15 cellular contexts compared by ENCODE assay signal in genomic region chr1:174174461-174175329, GRCh38. TPM values are rescaled to one million over a fixed set of nuclear protein-coding genes. Genes with fewer than 3 reads are reported as not detected.
DNase-seq lines count a peak whose midpoint lies in the region; ATAC-seq and FAIRE-seq lines count a peak whose summit lies in the region.
"Had no signal": no experiment of that assay in that cellular context is flagged by ENCODE, and none has a peak within 500 bp of the region (broad histone marks: within the 10 kb centered on the region; RNA-seq: fewer than 3 reads in every experiment).

No MANE protein-coding gene starts in this region.

- peak; percentile 45 for FAIRE-seq in TTC549 (lab: Jason Lieb, UNC)

- DNase-seq in stimulated activated CD4-positive, alpha-beta T cell treated with anti-CD3 and anti-CD28 coated beads, Interleukin-15, amount 100 ng/mL, for 24 hours: peak; percentile 15
- no peak for DNase-seq in stimulated activated CD4-positive, alpha-beta T cell treated with anti-CD3 and anti-CD28 coated beads, Interleukin-4, amount 100 ng/mL, for 1 hour
- no peak for DNase-seq in stimulated activated naive CD8-positive, alpha-beta T cell treated with anti-CD3 and anti-CD28 coated beads, Interleukin-15, Interleukin-2, amounts not matched to agents 100 U/mL and 50 U/mL, for 24 hours
- no peak for DNase-seq in amniotic stem cell (lab: John Stamatoyannopoulos, UW)
- no peak for DNase-seq in SKM-1 treated with dmso at 0.1 percent for 144 hours (lab: John Stamatoyannopoulos, UW; ENCODE audit: unreplicated experiment)
- no peak for DNase-seq in sciatic nerve (ENCODE audit: low spot score)
- DNase-seq: esophagus squamous epithelium, heart left ventricle, Kasumi-1, mucosa of descending colon, NCI-H1436 treated with DMSO at 0.1 percent for 48 hours, NCI-H524, ovary had no signal

- intact Hi-C loops in sciatic nerve (cut with DNase I): no loop called here

- ATAC-seq in HG02588 (IDR thresholded peaks at IDR 0.05; ENCODE audit: unreplicated experiment) (peak; percentile 72), sciatic nerve (no peak)
- peak; percentile 92 for ATAC-seq in stimulated activated naive CD8-positive, alpha-beta T cell treated with anti-CD3 and anti-CD28 coated beads, Interleukin-15, Interleukin-2, amounts not matched to agents 100 U/mL and 50 U/mL, for 24 hours
- ATAC-seq: heart left ventricle, mucosa of descending colon had no signal

RNA-seq across cellular contexts. Expression of gene RABGAP1L, which starts 15.4 kb away (rescaled TPM):
- total RNA-seq in sciatic nerve: 59.6 TPM
